ENCODE assay signal across 1 cellular context in genomic region chr20:57251949-57252348, GRCh38.
TF ChIP-seq lines count a peak whose summit lies in the region.

No MANE protein-coding gene starts in this region.

TF ChIP-seq in GM12878, 131 proteins besides CTCF, POLR2A, EP300 and RAD21 (continued from another document):
- peak; percentile 42 for TF ChIP-seq ZBTB40 (IDR thresholded peaks at IDR 0.05; ENCODE audit: borderline replicate concordance)
- TF ChIP-seq BCL3 (IDR thresholded peaks at IDR 0.05; ENCODE audit: borderline replicate concordance, insufficient read depth, low read depth, low read length, poor library complexity, severe bottlenecking): no peak
- TF ChIP-seq POLR2AphosphoS5 (IDR thresholded peaks at IDR 0.05; ENCODE audit: low read length): no peak
TF ChIP-seq in GM12878: peak in this region for 2.
